In genomic region chr4:56147371-56147770, GRCh38 we compare ENCODE assay signal across 27 cellular contexts.
A peak's percentile ranks its signal among the peaks of the same experiment; 100 is the strongest.
DNase-seq lines count a peak whose midpoint lies in the region; ATAC-seq and TF ChIP-seq lines count a peak whose summit lies in the region.
"Had no signal": no experiment of that assay in that cellular context is flagged by ENCODE, and none has a peak within 500 bp of the region (broad histone marks: within the 10 kb centered on the region; RNA-seq: fewer than 3 reads in every experiment).

No MANE protein-coding gene starts in this region.

- POLR2A ChIA-PET in IMR-90 (lab: Charles Lee; ENCODE audit: unreplicated experiment), result no interaction called here
- POLR2A ChIA-PET in SK-N-SH (lab: Yijun Ruan, JAX), result interaction anchor here (1.0 to 1.1 kb wide), 2 partner anchors 93 to 96 kb away, joined by 3 to 6 read pairs; no protein-coding TSS in a partner anchor

- no peak overlapping the region for H3K4me3 ChIP-seq in IMR-90 (ENCODE audit: insufficient read depth, low read depth, low read length)
- no peak overlapping the region for H3K4me3 ChIP-seq in SK-N-SH (ENCODE audit: low read depth in 2 of 2, low read length in 1 of 2)
- H3K4me3 ChIP-seq: breast epithelium, neural progenitor cell, psoas muscle, SJCRH30, thoracic aorta had no signal

- peak in 1 of 2 experiments; percentile 94; a peak in 2 of 4 replicates for TF ChIP-seq EP300 in SK-N-SH (IDR thresholded peaks at IDR 0.05; ENCODE audit: borderline replicate concordance in 1 of 2, low read depth in 1 of 2, low read length in 1 of 2)

- H3K56ac ChIP-seq in IMR-90 (ENCODE audit: extremely low read depth, insufficient read depth, low read length), result no peak overlapping the region

- no peak overlapping the region for H3K18ac ChIP-seq in IMR-90 (ENCODE audit: low read depth, low read length)

- no peak for TF ChIP-seq POLR2A in IMR-90 (IDR thresholded peaks at IDR 0.05; ENCODE audit: low read depth, low read length)

- H4K8ac ChIP-seq in IMR-90 (ENCODE audit: low read depth in 2 of 2, low read length in 2 of 2), result no peak overlapping the region

- H3K4ac ChIP-seq in IMR-90 (ENCODE audit: low read depth, low read length), result no peak overlapping the region

- H4K91ac ChIP-seq in IMR-90 (ENCODE audit: insufficient read depth, low read depth, low read length), result no peak overlapping the region

- no peaks in the 10 kb centered on the region for H3K9me2 ChIP-seq in SK-N-SH

- ATAC-seq in IMR-90 (ENCODE audit: low read depth), result no peak
- ATAC-seq: foreskin keratinocyte; HCT116; Panc1; psoas muscle; stimulated activated effector memory CD8-positive, alpha-beta T cell treated with anti-CD3 and anti-CD28 coated beads, Interleukin-12 subunit alpha, Interleukin-12 subunit beta, amount 100 ng/mL, for 72 hours had no signal

- CTCF ChIA-PET in IMR-90 (lab: Yijun Ruan, JAX) (no interaction called here), SK-N-SH (lab: Yijun Ruan, JAX) (interaction anchor here (1.0 to 1.5 kb wide), 3 partner anchors 15 to 153 kb away, joined by 3 to 4 read pairs (median 3); no protein-coding TSS in a partner anchor)

- peaks cover 4% of the 10 kb centered on the region for H3F3A ChIP-seq in SK-N-SH (replicated peaks; ENCODE audit: insufficient read depth)

- no peaks in the 10 kb centered on the region for H4K20me1 ChIP-seq in IMR-90 (ENCODE audit: insufficient read depth, low read length)
- no peaks in the 10 kb centered on the region for H4K20me1 ChIP-seq in SK-N-SH (ENCODE audit: insufficient read depth)

- DNase-seq in IMR-90 (peak; percentile 9), SK-N-SH (peak; percentile 36), fibroblast of peridontal ligament (ENCODE audit: extremely low read depth) (peak; percentile 39), renal cortical epithelial cell (ENCODE audit: low read depth) (peak; percentile 1), T-helper 2 cell (no peak), SKM-1 (lab: John Stamatoyannopoulos, UW; ENCODE audit: unreplicated experiment) (no peak)
- no peak for DNase-seq in activated naive CD4-positive, alpha-beta T cell treated with anti-CD3 and anti-CD28 coated beads, Interleukin-2, amount 50 U/mL, for 16 hours
- DNase-seq: activated CD4-positive, alpha-beta memory T cell treated with anti-CD3 and anti-CD28 coated beads, Interleukin-2, amount 10 ng/mL, durations not matched to agents 7 days and 5 days; activated CD4-positive, CD25-positive, alpha-beta regulatory T cell; activated effector memory CD4-positive, alpha-beta T cell treated with anti-CD3 and anti-CD28 coated beads, Interleukin-2, amount 50 U/mL, for 16 hours; activated T-cell treated with anti-CD3 and anti-CD28 coated beads for 4 hours; DMS79; foreskin keratinocyte; hippocampal formation; NCI-H1092; NCI-H2081 treated with DMSO at 0.1 percent for 48 hours; NCI-H446; psoas muscle; SJCRH30; stimulated activated CD4-positive, alpha-beta T cell treated with anti-CD3 and anti-CD28 coated beads, Interleukin-1b, Interleukin-23, amount 100 ng/mL, for 48 hours; T-helper 9 cell had no signal

- no peak overlapping the region for H3K9ac ChIP-seq in IMR-90 (ENCODE audit: low read depth, low read length)
- no peak overlapping the region for H3K9ac ChIP-seq in SK-N-SH
- H3K9ac ChIP-seq: neural progenitor cell had no signal

- H3K79me2 ChIP-seq in SK-N-SH (ENCODE audit: insufficient read depth), result no peaks in the 10 kb centered on the region; the same call in 1 of the 2 replicates

- dilution Hi-C loops in IMR-90 (cut with HindIII; ENCODE audit: low sequenced_read_pairs, unreplicated experiment), result no loop called here

- no peak overlapping the region for H2BK5ac ChIP-seq in IMR-90 (ENCODE audit: low read depth, low read length, poor library complexity, severe bottlenecking)

- H3K23ac ChIP-seq in IMR-90 (ENCODE audit: low read depth, low read length), result no peak overlapping the region

- H3K4me2 ChIP-seq in IMR-90 (ENCODE audit: low read depth, low read length) (no peak overlapping the region), SK-N-SH (no peak overlapping the region)
- H3K4me2 ChIP-seq: neural progenitor cell had no signal

- no peak overlapping the region for H2BK15ac ChIP-seq in IMR-90 (ENCODE audit: low read depth, low read length)

- no peak for TF ChIP-seq CTCF in IMR-90 (conservative IDR thresholded peaks at IDR 0.05; ENCODE audit: low read depth, low read length)
- TF ChIP-seq CTCF in SK-N-SH (IDR thresholded peaks at IDR 0.05), result no peak

- in situ Hi-C loops in IMR-90 (cut with MboI; ENCODE audit: low sequenced_read_pairs), result no loop called here

- no peak overlapping the region for H2BK120ac ChIP-seq in IMR-90 (ENCODE audit: low read depth, low read length)

- H3K14ac ChIP-seq in IMR-90 (replicated peaks; ENCODE audit: low read depth, low read length), result no peak overlapping the region

- H3K27me3 ChIP-seq in IMR-90 (ENCODE audit: control insufficient read depth, insufficient read depth, low read length), result no peaks in the 10 kb centered on the region
- H3K27me3 ChIP-seq in SK-N-SH (ENCODE audit: insufficient read depth), result no peaks in the 10 kb centered on the region
- H3K27me3 ChIP-seq: breast epithelium, neural progenitor cell, SJCRH30 had no signal

- no peak overlapping the region for H2BK20ac ChIP-seq in IMR-90 (ENCODE audit: low read depth, low read length)

- H3K27ac ChIP-seq in IMR-90 (ENCODE audit: insufficient read depth, low read length) (no peak overlapping the region), SK-N-SH (ENCODE audit: low read depth in 2 of 2, low read length in 1 of 2) (peak overlapping the region; percentile 6 to 93; a peak in 3 of 4 replicates)
- H3K27ac ChIP-seq: breast epithelium, foreskin keratinocyte, psoas muscle, SJCRH30, thoracic aorta had no signal

- no peaks in the 10 kb centered on the region for H3K79me1 ChIP-seq in IMR-90 (ENCODE audit: low read depth in 1 of 2, low read length in 2 of 2)

- H3K9me3 ChIP-seq in IMR-90 (ENCODE audit: control insufficient read depth, insufficient read depth, low read length) (no peaks in the 10 kb centered on the region), SK-N-SH (no peaks in the 10 kb centered on the region)
- H3K9me3 ChIP-seq: breast epithelium, psoas muscle, SJCRH30, thoracic aorta had no signal

- no peak overlapping the region for H2AK5ac ChIP-seq in IMR-90 (ENCODE audit: low read depth, low read length)

- no peaks in the 10 kb centered on the region for H3K9me1 ChIP-seq in IMR-90 (ENCODE audit: insufficient read depth, low read length)

- intact Hi-C loops in IMR-90 (cut with micrococcal nuclease), result no loop called here

- H2AFZ ChIP-seq in IMR-90 (replicated peaks; ENCODE audit: low read length, poor library complexity) (no peak overlapping the region), SK-N-SH (ENCODE audit: low read depth) (no peak overlapping the region)
- H2AFZ ChIP-seq: neural progenitor cell had no signal

- no peak overlapping the region for H2AK9ac ChIP-seq in IMR-90 (replicated peaks; ENCODE audit: low read depth, low read length, poor library complexity)

- no TSS peak for BruUV-seq in IMR-90 (replicated peaks; lab: Mats Ljungman, UMichigan)

- H3K36me3 ChIP-seq in IMR-90 (ENCODE audit: control insufficient read depth, insufficient read depth, low read length) (no peaks in the 10 kb centered on the region), SK-N-SH (replicated peaks in 1 of 2; ENCODE audit: control insufficient read depth in 1 of 2, insufficient read depth in 2 of 2, low read length in 1 of 2) (no peaks in the 10 kb centered on the region)
- H3K36me3 ChIP-seq: breast epithelium, neural progenitor cell, thoracic aorta had no signal

- TF ChIP-seq RAD21 in IMR-90 (IDR thresholded peaks at IDR 0.05; ENCODE audit: low read length) (no peak), SK-N-SH (IDR thresholded peaks at IDR 0.05; ENCODE audit: low read length) (peak; percentile 35; the same call in 1 of the 2 replicates)

- H4K5ac ChIP-seq in IMR-90 (ENCODE audit: low read depth, low read length), result no peak overlapping the region

- H3K4me1 ChIP-seq in IMR-90 (ENCODE audit: control insufficient read depth, insufficient read depth, low read length), result no peaks in the 10 kb centered on the region
- H3K4me1 ChIP-seq in SK-N-SH (ENCODE audit: control insufficient read depth in 1 of 2, insufficient read depth in 2 of 2, low read depth in 1 of 2, low read length in 1 of 2), result peaks cover 0 to 16% of the 10 kb centered on the region in 2 experiments; a peak in 3 of 4 replicates
- H3K4me1 ChIP-seq: breast epithelium, foreskin keratinocyte, psoas muscle, SJCRH30 had no signal

TF ChIP-seq in IMR-90, 13 proteins besides CTCF, POLR2A, EP300 and RAD21:
- TF ChIP-seq FOS (IDR thresholded peaks at IDR 0.05; ENCODE audit: low read depth, low read length) (no peak), NFE2L2 (IDR thresholded peaks at IDR 0.05; ENCODE audit: low read depth, low read length) (peak; percentile 94), MAFK (IDR thresholded peaks at IDR 0.05; ENCODE audit: low read depth, low read length) (peak; percentile 76), USF2 (IDR thresholded peaks at IDR 0.05; ENCODE audit: low read depth, low read length) (no peak), SMC3 (IDR thresholded peaks at IDR 0.05; ENCODE audit: low read depth, low read length) (no peak), RFX5 (IDR thresholded peaks at IDR 0.05; ENCODE audit: low read depth, low read length) (no peak)

TF ChIP-seq in SK-N-SH, 30 proteins besides CTCF, POLR2A, EP300 and RAD21 (continues in another document):
- TF ChIP-seq FOXJ3 (CRISPR knock-in tag; IDR thresholded peaks at IDR 0.05) (peak; percentile 80; the same call in 1 of the 2 replicates), TCF12 (IDR thresholded peaks at IDR 0.05) (peak; percentile 61), GABPA (IDR thresholded peaks at IDR 0.05; ENCODE audit: low read depth) (no peak), GATA2 (CRISPR knock-in tag; IDR thresholded peaks at IDR 0.05) (peak; percentile 81), EZH2phosphoT487 (IDR thresholded peaks at IDR 0.05; ENCODE audit: borderline replicate concordance, low read depth) (no peak), MXI1 (IDR thresholded peaks at IDR 0.05; ENCODE audit: low read depth, low read length) (peak; percentile 25; the same call in 1 of the 2 replicates), CHD2 (IDR thresholded peaks at IDR 0.05; ENCODE audit: low read length, partially characterized antibody) (peak; percentile 21), RFX5 (IDR thresholded peaks at IDR 0.05; ENCODE audit: low read length) (peak; percentile 48; the same call in 1 of the 2 replicates), RCOR1 (IDR thresholded peaks at IDR 0.05; ENCODE audit: low read length) (peak; percentile 78), NFIC (IDR thresholded peaks at IDR 0.05; ENCODE audit: borderline replicate concordance) (no peak), MAX (IDR thresholded peaks at IDR 0.05; ENCODE audit: low read depth) (no peak)

Comparison
In these comparisons a context has a peak if more than half of its experiments do, and no peak if none do; other contexts are left out.
1. DNase-seq: peak in IMR-90 (single experiment), SK-N-SH (single experiment), fibroblast of peridontal ligament (single experiment) and renal cortical epithelial cell (single experiment); none in T-helper 2 cell (0 of 5), SKM-1 (single experiment) and activated naive CD4-positive, alpha-beta T cell treated with anti-CD3 and anti-CD28 coated beads, Interleukin-2, amount 50 U/mL, for 16 hours (single experiment).